8 cellular contexts compared by ENCODE assay signal in genomic region chr1:205229916-205230700, GRCh38. TPM values are rescaled to one million over a fixed set of nuclear protein-coding genes. Genes with fewer than 3 reads are reported as not detected.
DNase-seq lines count a peak whose midpoint lies in the region; ATAC-seq and TF ChIP-seq lines count a peak whose summit lies in the region.

No MANE protein-coding gene starts in this region.

- H3K79me1 ChIP-seq in H9 (ENCODE audit: insufficient read depth, low read depth, low read length, poor library complexity, severe bottlenecking), result no peaks in the 10 kb centered on the region

- H2BK15ac ChIP-seq in H9 (ENCODE audit: low read depth, low read length), result no peak overlapping the region

- no peak overlapping the region for H3T11ph ChIP-seq in H9 (ENCODE audit: low read length)

- H3K4me1 ChIP-seq in H9 (ENCODE audit: insufficient read depth, low read length), result peaks cover 9% of the 10 kb centered on the region
- H3K4me1 ChIP-seq in naive thymus-derived CD4-positive, alpha-beta T cell (ENCODE audit: control insufficient read depth in 2 of 2, insufficient read depth in 2 of 2, low read length in 2 of 2), result peaks cover 10 to 13% of the 10 kb centered on the region in 2 donors

- DNase-seq in Ammon's horn (ENCODE audit: low spot score) (peak; percentile 60), H9 (no peak), chondrocyte (ENCODE audit: low spot score) (no peak)
- no peak for DNase-seq in activated naive CD4-positive, alpha-beta T cell treated with anti-CD3 and anti-CD28 coated beads, Interleukin-2, amount 50 U/mL, for 72 hours (ENCODE audit: low spot score in 2 of 2)
- DNase-seq in naive thymus-derived CD4-positive, alpha-beta T cell, result no peak
- no peak for DNase-seq in stimulated activated CD8-positive, alpha-beta memory T cell treated with anti-CD3 and anti-CD28 coated beads, Interleukin-4, amount 100 ng/mL, for 48 hours

- no peaks in the 10 kb centered on the region for H4K20me1 ChIP-seq in H9 (ENCODE audit: control insufficient read depth, insufficient read depth, insufficient read length)

- H3K23me2 ChIP-seq in H9 (ENCODE audit: insufficient read length, low read depth, low read length, poor library complexity, severe bottlenecking), result peaks cover 14% of the 10 kb centered on the region

- intact Hi-C loops in naive thymus-derived CD4-positive, alpha-beta T cell (cut with micrococcal nuclease), result loop anchor here (1.0 to 5.0 kb wide), 6 partner anchors 26 to 402 kb away; partner anchors contain the start of genes ELK4 (in 1 of the 2) and NUAK2 (in 1 of the 2)

- ATAC-seq in activated naive CD4-positive, alpha-beta T cell treated with anti-CD3 and anti-CD28 coated beads, Interleukin-2, amount 50 U/mL, for 72 hours, result peak in 1 of 2 donors; percentile 10
- ATAC-seq in naive thymus-derived CD4-positive, alpha-beta T cell, result no peak
- no peak for ATAC-seq in GM19455 (IDR thresholded peaks at IDR 0.05; ENCODE audit: unreplicated experiment)
- no peak for ATAC-seq in GM21367 (IDR thresholded peaks at IDR 0.05; ENCODE audit: unreplicated experiment)

- H3K18ac ChIP-seq in H9 (ENCODE audit: insufficient read length, low read depth, low read length), result no peak overlapping the region

- H3K4me1 Mint-ChIP-seq in H9 (peaks cover 33 to 36% of the 10 kb centered on the region in 2 experiments), chondrocyte (ENCODE audit: low read depth) (peaks cover 47% of the 10 kb centered on the region)
- peaks cover 12 to 58% (median 18%) of the 10 kb centered on the region in 7 donors for H3K4me1 Mint-ChIP-seq in naive thymus-derived CD4-positive, alpha-beta T cell

- H4K8ac ChIP-seq in H9 (replicated peaks; ENCODE audit: insufficient read length, low read depth, low read length), result no peak overlapping the region

- no peak for TF ChIP-seq CTCF in H9 (conservative IDR thresholded peaks at IDR 0.05)
- no peak for TF ChIP-seq CTCF in chondrocyte (IDR thresholded peaks at IDR 0.05)

- H3K23ac ChIP-seq in H9 (ENCODE audit: insufficient read length, low read depth, low read length), result no peak overlapping the region

- H3K4ac ChIP-seq in H9 (ENCODE audit: low read depth, low read length), result no peak overlapping the region

- H3K9me3 ChIP-seq in H9 (ENCODE audit: control insufficient read depth, low read depth, low read length), result no peaks in the 10 kb centered on the region
- H3K9me3 ChIP-seq in naive thymus-derived CD4-positive, alpha-beta T cell (ENCODE audit: control insufficient read depth in 2 of 3, low read length in 3 of 3), result no peaks in the 10 kb centered on the region

- H3K4me2 ChIP-seq in H9 (ENCODE audit: insufficient read depth, insufficient read length, low read length), result peak overlapping the region; percentile 74

- H3K4me3 Mint-ChIP-seq in H9, result peak overlapping the region; percentile 8 to 79; a peak in 2 of 5 replicates
- H3K4me3 Mint-ChIP-seq in naive thymus-derived CD4-positive, alpha-beta T cell, result peak overlapping the region; percentile 81 to 99 (median 94)
- H3K4me3 Mint-ChIP-seq in chondrocyte (ENCODE audit: unreplicated experiment), result no peak overlapping the region

- H2BK20ac ChIP-seq in H9 (ENCODE audit: low read depth, low read length, poor library complexity, severe bottlenecking), result no peak overlapping the region

- H3K4me3 ChIP-seq in naive thymus-derived CD4-positive, alpha-beta T cell (ENCODE audit: low read length), result no peak overlapping the region

- H3K27me3 Mint-ChIP-seq in H9 (ENCODE audit: low read depth) (peaks cover 20% of the 10 kb centered on the region), chondrocyte (ENCODE audit: low read depth) (no peaks in the 10 kb centered on the region)
- peaks cover 0 to 27% (median 0%) of the 10 kb centered on the region in 5 donors for H3K27me3 Mint-ChIP-seq in naive thymus-derived CD4-positive, alpha-beta T cell

- H3K27ac Mint-ChIP-seq in H9, result 0 out of 7 replicates have a peak overlapping the region, but pooled peaks of 2 of the 3 experiments have one; percentile 23 to 36
- H3K27ac Mint-ChIP-seq in activated naive CD4-positive, alpha-beta T cell treated with anti-CD3 and anti-CD28 coated beads, Interleukin-2, amount 50 U/mL, for 72 hours, result peak overlapping the region; percentile 10 to 81
- peak overlapping the region in 5 of 9 donors; percentile 34 to 83 (median 51) for H3K27ac Mint-ChIP-seq in naive thymus-derived CD4-positive, alpha-beta T cell
- no peak overlapping the region for H3K27ac Mint-ChIP-seq in chondrocyte (ENCODE audit: unreplicated experiment)

- H4K91ac ChIP-seq in H9 (ENCODE audit: insufficient read length, low read depth, low read length), result no peak overlapping the region

- no peak overlapping the region for H2AK5ac ChIP-seq in H9 (ENCODE audit: insufficient read length, low read length)

- CTCF ChIA-PET in naive thymus-derived CD4-positive, alpha-beta T cell (lab: Charles Lee), result interaction anchor here (0.6 to 5.9 kb wide), 14 partner anchors 7 to 254 kb away, joined by 3 to 89 read pairs (median 4); no protein-coding TSS in a partner anchor

- H3K36me3 ChIP-seq in naive thymus-derived CD4-positive, alpha-beta T cell (ENCODE audit: control insufficient read depth in 2 of 3, insufficient read depth in 3 of 3, low read length in 3 of 3), result no peaks in the 10 kb centered on the region

- H3K9me3 Mint-ChIP-seq in H9 (no peaks in the 10 kb centered on the region; a peak in 1 of 5 replicates), chondrocyte (ENCODE audit: low read depth) (no peaks in the 10 kb centered on the region)
- H3K9me3 Mint-ChIP-seq in activated naive CD4-positive, alpha-beta T cell treated with anti-CD3 and anti-CD28 coated beads, Interleukin-2, amount 50 U/mL, for 72 hours, result no peaks in the 10 kb centered on the region
- no peaks in the 10 kb centered on the region for H3K9me3 Mint-ChIP-seq in naive thymus-derived CD4-positive, alpha-beta T cell

- POLR2A ChIA-PET in naive thymus-derived CD4-positive, alpha-beta T cell (lab: Charles Lee), result interaction anchor here (0.8 to 4.3 kb wide), 8 partner anchors 15 to 251 kb away, joined by 3 to 30 read pairs (median 5); partner anchors contain the start of gene DSTYK

- H3K56ac ChIP-seq in H9 (ENCODE audit: insufficient read length, low read depth, low read length), result no peak overlapping the region

- H3K14ac ChIP-seq in H9 (ENCODE audit: insufficient read depth, low read length), result no peak overlapping the region

- H2AFZ ChIP-seq in H9 (ENCODE audit: low read length), result no peak overlapping the region

- no peak overlapping the region for H3K27ac ChIP-seq in H9 (ENCODE audit: insufficient read length, low read depth, low read length)
- no peak overlapping the region for H3K27ac ChIP-seq in naive thymus-derived CD4-positive, alpha-beta T cell (ENCODE audit: low read depth, low read length)

- no peak overlapping the region for H2BK12ac ChIP-seq in H9 (ENCODE audit: insufficient read length, low read depth, low read length)

- H2BK120ac ChIP-seq in H9 (ENCODE audit: low read depth, low read length, poor library complexity, severe bottlenecking), result no peak overlapping the region

- H3K27me3 ChIP-seq in H9 (ENCODE audit: insufficient read depth, low read length), result no peaks in the 10 kb centered on the region
- no peaks in the 10 kb centered on the region for H3K27me3 ChIP-seq in naive thymus-derived CD4-positive, alpha-beta T cell (ENCODE audit: control insufficient read depth in 2 of 2, insufficient read depth in 2 of 2, low read length in 2 of 2)

- no peaks in the 10 kb centered on the region for H3K79me2 ChIP-seq in H9 (ENCODE audit: insufficient read depth, low read length)

- H3K36me3 Mint-ChIP-seq in H9 (ENCODE audit: insufficient read depth in 1 of 3, low read depth in 3 of 3), result 0 out of 7 replicates have a peak, but pooled peaks cover 0 to 3% (median 0%) of the 10 kb centered on the region in 3 experiments
- peaks cover 5 to 7% of the 10 kb centered on the region in 2 donors for H3K36me3 Mint-ChIP-seq in activated naive CD4-positive, alpha-beta T cell treated with anti-CD3 and anti-CD28 coated beads, Interleukin-2, amount 50 U/mL, for 72 hours
- H3K36me3 Mint-ChIP-seq in naive thymus-derived CD4-positive, alpha-beta T cell, result no peaks in the 10 kb centered on the region
- no peaks in the 10 kb centered on the region for H3K36me3 Mint-ChIP-seq in chondrocyte (ENCODE audit: low read depth)

- WGBS in H9 (ENCODE audit: extremely low coverage, insufficient read length, low lambda C conversion rate), result no CpG with 5 or more reads among the region's 10 CpGs

- no peak overlapping the region for H3K9ac ChIP-seq in H9 (ENCODE audit: extremely low read depth, insufficient read length, low read length)

- no peak overlapping the region for H2BK5ac ChIP-seq in H9 (ENCODE audit: insufficient read length, low read length)

- no peak overlapping the region for H4K5ac ChIP-seq in H9 (ENCODE audit: insufficient read length, low read depth, low read length)

RNA-seq across cellular contexts. Expression of gene TMCC2, which starts 2.4 kb away (rescaled TPM):
- total RNA-seq in H9 (2021) (11.3 and 11.7 TPM in 2 replicates), chondrocyte (4.8 to 5.7 TPM (median 5.5 TPM) in 3 replicates)
- 10 to 100 TPM; 11.1 to 17.2 TPM for total RNA-seq in activated naive CD4-positive, alpha-beta T cell treated with anti-CD3 and anti-CD28 coated beads, Interleukin-2, amount 50 U/mL, for 72 hours
- 1 to 10 TPM; 1.1 to 3.6 (median 1.8) TPM for total RNA-seq in naive thymus-derived CD4-positive, alpha-beta T cell
- under 1 TPM; 0.30 to 0.38 TPM for polyA plus RNA-seq in naive thymus-derived CD4-positive, alpha-beta T cell

RNA-seq across cellular contexts. Expression of gene DSTYK, which starts 18.6 kb away (rescaled TPM):
- total RNA-seq in H9 (2021), result 7.7 and 8.5 TPM in 2 replicates
- total RNA-seq in activated naive CD4-positive, alpha-beta T cell treated with anti-CD3 and anti-CD28 coated beads, Interleukin-2, amount 50 U/mL, for 72 hours, result 10 to 100 TPM; 13.0 to 15.3 TPM
- total RNA-seq in naive thymus-derived CD4-positive, alpha-beta T cell, result 10 to 100 TPM; 11.3 to 18.5 (median 15.2) TPM
- polyA plus RNA-seq in naive thymus-derived CD4-positive, alpha-beta T cell, result 1 to 10 TPM; 6.4 to 9.5 TPM
- total RNA-seq in chondrocyte, result 12.5 to 12.7 TPM (median 12.6 TPM) in 3 replicates
